In the genomic region with DNA sequence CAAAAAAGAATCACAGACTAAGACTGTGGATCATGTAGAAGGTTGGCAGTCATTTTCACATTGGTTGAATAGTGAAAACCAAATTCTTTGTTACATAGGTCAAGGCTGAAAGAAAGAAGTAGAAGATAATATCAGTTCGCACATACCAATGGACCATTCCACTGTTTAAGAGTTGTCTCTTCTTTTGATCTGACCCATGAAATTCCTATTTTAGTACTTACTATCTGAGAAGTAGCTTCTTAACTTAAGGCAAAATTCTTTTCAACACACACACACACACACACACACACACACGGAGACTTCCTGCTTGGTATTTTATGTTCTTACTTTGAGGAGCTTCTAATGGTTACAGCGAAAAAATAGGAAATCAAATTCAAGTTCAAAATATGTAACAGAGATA, we compare ENCODE assay signal across 19 cellular contexts.
DNase-seq lines count a peak whose midpoint lies in the region; ATAC-seq and TF ChIP-seq lines count a peak whose summit lies in the region.
"Had no signal": no experiment of that assay in that cellular context is flagged by ENCODE, and none has a peak within 500 bp of the region (broad histone marks: within the 10 kb centered on the region; RNA-seq: fewer than 3 reads in every experiment).

No MANE protein-coding gene starts in this region.

- H3K4me1 Mint-ChIP-seq in CD8-positive, alpha-beta T cell (ENCODE audit: low read depth): no peaks in the 10 kb centered on the region
- H3K4me1 Mint-ChIP-seq: CD4-positive, CD25-positive, alpha-beta regulatory T cell; IgD-negative memory B cell had no signal

- peak overlapping the region; percentile 41 for H3K9ac ChIP-seq in smooth muscle cell (ENCODE audit: low read depth)
- H3K9ac ChIP-seq: SK-N-SH had no signal

- H3K4me3 ChIP-seq in Jurkat, Clone E6-1 (ENCODE audit: low read length): no peak overlapping the region
- H3K4me3 ChIP-seq in epithelial cell of esophagus (ENCODE audit: low read length): no peak overlapping the region
- no peak overlapping the region for H3K4me3 ChIP-seq in mesodermal cell (ENCODE audit: extremely low read depth, insufficient read depth, low read length, poor library complexity, severe bottlenecking)
- no peak overlapping the region for H3K4me3 ChIP-seq in smooth muscle cell
- no peak overlapping the region for H3K4me3 ChIP-seq in CD8-positive, alpha-beta T cell (ENCODE audit: low read depth, low read length)

- H3K4me2 ChIP-seq in smooth muscle cell: peak overlapping the region; percentile 22
- H3K4me2 ChIP-seq: SK-N-SH had no signal

- peak; percentile 3 for DNase-seq in Jurkat, Clone E6-1 (ENCODE audit: low read depth, low spot score)
- DNase-seq in epithelial cell of esophagus (ENCODE audit: low read depth): peak; percentile 8
- no peak for DNase-seq in smooth muscle cell (lab: John Stamatoyannopoulos, UW; ENCODE audit: unreplicated experiment)
- no peak for DNase-seq in omental fat pad (ENCODE audit: low spot score)
- DNase-seq in CD8-positive, alpha-beta T cell: no peak
- no peak for DNase-seq in ureter (ENCODE audit: low spot score)
- DNase-seq: CD4-positive, CD25-positive, alpha-beta regulatory T cell; GF-D8; Karpas-422; NCI-H1694; NCI-H2081 treated with DMSO at 0.1 percent for 48 hours; NCI-H2171 treated with DMSO at 0.1 percent for 48 hours; NCI-H446 treated with DMSO at 0.1 percent for 48 hours; NCI-H526 treated with DMSO at 0.1 percent for 48 hours; SHP77; SK-N-SH had no signal

- no peaks in the 10 kb centered on the region for H3K27me3 ChIP-seq in smooth muscle cell (ENCODE audit: low read depth)
- no peaks in the 10 kb centered on the region for H3K27me3 ChIP-seq in CD8-positive, alpha-beta T cell (ENCODE audit: insufficient read depth, low read length)

- no peak for TF ChIP-seq CTCF in epithelial cell of esophagus (IDR thresholded peaks at IDR 0.05; ENCODE audit: insufficient read depth, low read depth, low read length, missing control alignments)
- TF ChIP-seq CTCF in smooth muscle cell (IDR thresholded peaks at IDR 0.05; ENCODE audit: borderline replicate concordance, insufficient read depth, poor library complexity, severe bottlenecking): no peak
- no peak for TF ChIP-seq CTCF in omental fat pad (IDR thresholded peaks at IDR 0.05)
- TF ChIP-seq CTCF in CD8-positive, alpha-beta T cell (IDR thresholded peaks at IDR 0.05): no peak

- H3K27ac ChIP-seq in mesodermal cell (ENCODE audit: low read depth, low read length, severe bottlenecking) (peak overlapping the region; percentile 23), smooth muscle cell (ENCODE audit: low read depth) (peak overlapping the region; percentile 53)
- no peak overlapping the region for H3K27ac ChIP-seq in CD8-positive, alpha-beta T cell (ENCODE audit: low read depth, low read length)

- POLR2A ChIA-PET in CD8-positive, alpha-beta T cell (lab: Charles Lee): no interaction called here

- no peaks in the 10 kb centered on the region for H3K9me3 ChIP-seq in mesodermal cell (ENCODE audit: control insufficient read depth, low read length)
- no peaks in the 10 kb centered on the region for H3K9me3 ChIP-seq in smooth muscle cell (replicated peaks; ENCODE audit: low read depth)
- no peaks in the 10 kb centered on the region for H3K9me3 ChIP-seq in CD8-positive, alpha-beta T cell (ENCODE audit: low read length)
- H3K9me3 ChIP-seq: SK-N-SH had no signal

- H2AFZ ChIP-seq in smooth muscle cell (ENCODE audit: low read depth): peak overlapping the region; percentile 66

- no peaks in the 10 kb centered on the region for H3K9me3 Mint-ChIP-seq in CD8-positive, alpha-beta T cell
- H3K9me3 Mint-ChIP-seq: IgD-negative memory B cell had no signal

- H3K27me3 Mint-ChIP-seq in CD8-positive, alpha-beta T cell (ENCODE audit: low read depth): no peaks in the 10 kb centered on the region
- H3K27me3 Mint-ChIP-seq: CD4-positive, CD25-positive, alpha-beta regulatory T cell; IgD-negative memory B cell had no signal

- no peak overlapping the region for H3K27ac Mint-ChIP-seq in CD8-positive, alpha-beta T cell
- H3K27ac Mint-ChIP-seq: CD4-positive, CD25-positive, alpha-beta regulatory T cell; IgD-negative memory B cell had no signal

- no peaks in the 10 kb centered on the region for H3K79me2 ChIP-seq in smooth muscle cell (ENCODE audit: low read depth)

- H3K36me3 Mint-ChIP-seq in CD8-positive, alpha-beta T cell: no peaks in the 10 kb centered on the region
- H3K36me3 Mint-ChIP-seq: CD4-positive, CD25-positive, alpha-beta regulatory T cell; IgD-negative memory B cell had no signal

- no peaks in the 10 kb centered on the region for H3K36me3 ChIP-seq in mesodermal cell (ENCODE audit: control insufficient read depth, insufficient read depth, low read length)
- H3K36me3 ChIP-seq in smooth muscle cell (ENCODE audit: low read depth): no peaks in the 10 kb centered on the region
- no peaks in the 10 kb centered on the region for H3K36me3 ChIP-seq in CD8-positive, alpha-beta T cell (ENCODE audit: insufficient read depth, low read length)

- ATAC-seq in omental fat pad (ENCODE audit: low FRiP score): no peak
- ATAC-seq in CD8-positive, alpha-beta T cell: no peak
- no peak for ATAC-seq in activated CD4-positive, CD25-positive, alpha-beta regulatory T cell treated with anti-CD3 and anti-CD28 coated beads, Interleukin-2, amount 50 U/mL, for 24 hours

- no peaks in the 10 kb centered on the region for H3F3A ChIP-seq in smooth muscle cell (ENCODE audit: low read depth)

- intact Hi-C loops in CD8-positive, alpha-beta T cell (cut with DNase I, micrococcal nuclease): no loop called here

- no CpG with 5 or more reads among the region's 3 CpGs for whole genome bisulfite sequencing in mesodermal cell (ENCODE audit: insufficient coverage in 2 of 2), 2 experiments
- WGBS in smooth muscle cell (ENCODE audit: low lambda C conversion rate): 40% methylated on average over 3 of the region's 3 CpGs

- CTCF ChIA-PET in CD8-positive, alpha-beta T cell (lab: Charles Lee): no interaction called here

- no peak overlapping the region for H3K4me3 Mint-ChIP-seq in CD8-positive, alpha-beta T cell
- H3K4me3 Mint-ChIP-seq: CD4-positive, CD25-positive, alpha-beta regulatory T cell; IgD-negative memory B cell had no signal

- H3K4me1 ChIP-seq in mesodermal cell (ENCODE audit: control insufficient read depth, insufficient read depth, low read length, poor library complexity, severe bottlenecking) (peaks cover 20% of the 10 kb centered on the region), smooth muscle cell (ENCODE audit: low read depth) (peaks cover 3% of the 10 kb centered on the region)
- no peaks in the 10 kb centered on the region for H3K4me1 ChIP-seq in CD8-positive, alpha-beta T cell (ENCODE audit: insufficient read depth, low read length)

- no peaks in the 10 kb centered on the region for H4K20me1 ChIP-seq in smooth muscle cell (ENCODE audit: low read depth)

Comparison
In these comparisons a context has a peak if more than half of its experiments do, and no peak if none do; other contexts are left out.
1. DNase-seq: peak in Jurkat, Clone E6-1 (single experiment) and epithelial cell of esophagus (single experiment); none in smooth muscle cell (single experiment), omental fat pad (single experiment), CD8-positive, alpha-beta T cell (0 of 7) and ureter (single experiment).